8 cellular contexts compared by ENCODE assay signal in the genomic region with DNA sequence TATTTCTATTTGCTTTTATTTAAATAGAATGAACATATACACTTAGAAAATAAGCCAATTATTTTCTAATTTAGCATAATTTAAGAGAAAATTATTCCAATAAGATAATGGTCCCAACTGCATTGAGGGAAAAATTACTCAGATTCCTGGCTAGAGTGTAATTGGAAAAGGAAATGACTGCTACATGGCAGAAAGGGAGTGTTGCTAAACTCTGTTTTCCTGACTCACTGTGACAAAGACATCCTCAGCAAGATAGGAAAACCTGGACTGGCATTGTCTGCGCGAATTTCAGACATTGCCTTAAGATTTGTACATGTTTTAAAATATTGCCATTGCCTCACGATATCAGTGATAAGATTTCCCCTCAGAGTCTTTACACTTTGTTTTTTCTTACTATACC. TPM values are rescaled to one million over a fixed set of nuclear protein-coding genes. Genes with fewer than 3 reads are reported as not detected.
A peak's percentile ranks its signal among the peaks of the same experiment; 100 is the strongest.
DNase-seq lines count a peak whose midpoint lies in the region; ATAC-seq and TF ChIP-seq lines count a peak whose summit lies in the region.

No MANE protein-coding gene starts in this region.

- TF ChIP-seq CTCF in SK-N-SH (IDR thresholded peaks at IDR 0.05) (no peak), GM10248 (IDR thresholded peaks at IDR 0.05; ENCODE audit: control extremely low read depth, extremely low read depth, low read depth, missing control alignments) (no peak)

- no peaks in the 10 kb centered on the region for H3K9me3 Mint-ChIP-seq in activated T-cell treated with anti-CD3 and anti-CD28 coated beads, Interleukin-2, amount 50 U/mL, for 4 hours
- no peaks in the 10 kb centered on the region for H3K9me3 Mint-ChIP-seq in stimulated activated naive CD8-positive, alpha-beta T cell treated with anti-CD3 and anti-CD28 coated beads, Interleukin-15, amount 100 ng/mL, for 72 hours

- H3K9ac ChIP-seq in SK-N-SH, result peak overlapping the region; percentile 29; the same call in 1 of the 2 replicates

- H3K4me1 ChIP-seq in SK-N-SH (ENCODE audit: control insufficient read depth in 1 of 2, insufficient read depth in 2 of 2, low read depth in 1 of 2, low read length in 1 of 2), result peaks cover 5 to 9% of the 10 kb centered on the region in 2 experiments; a peak in 2 of 4 replicates

- POLR2A ChIA-PET in SK-N-SH (lab: Yijun Ruan, JAX), result no interaction called here
- POLR2A ChIA-PET in GM10248 (lab: Yijun Ruan, JAX), result no interaction called here

- peak overlapping the region in 1 of 2 experiments; percentile 46; a peak in 2 of 4 replicates for H3K27ac ChIP-seq in SK-N-SH (ENCODE audit: low read depth in 2 of 2, low read length in 1 of 2)

- peak in 1 of 2 experiments; percentile 75; a peak in 2 of 4 replicates for TF ChIP-seq EP300 in SK-N-SH (IDR thresholded peaks at IDR 0.05; ENCODE audit: borderline replicate concordance in 1 of 2, low read depth in 1 of 2, low read length in 1 of 2)

- no peaks in the 10 kb centered on the region for H4K20me1 ChIP-seq in SK-N-SH (ENCODE audit: insufficient read depth)

- H3F3A ChIP-seq in SK-N-SH (replicated peaks; ENCODE audit: insufficient read depth), result peaks cover 4% of the 10 kb centered on the region

- H3K4me3 ChIP-seq in SK-N-SH (ENCODE audit: low read depth in 2 of 2, low read length in 1 of 2), result peak overlapping the region; percentile 51 to 65; a peak in 3 of 4 replicates

- H3K4me3 Mint-ChIP-seq in activated T-cell treated with anti-CD3 and anti-CD28 coated beads, Interleukin-2, amount 50 U/mL, for 4 hours, result peak overlapping the region; percentile 17
- H3K4me3 Mint-ChIP-seq in stimulated activated naive CD8-positive, alpha-beta T cell treated with anti-CD3 and anti-CD28 coated beads, Interleukin-15, amount 100 ng/mL, for 72 hours, result peak overlapping the region; percentile 73 to 94

- TF ChIP-seq RAD21 in SK-N-SH (IDR thresholded peaks at IDR 0.05; ENCODE audit: low read length), result no peak

- no peaks in the 10 kb centered on the region for H3K79me2 ChIP-seq in SK-N-SH (ENCODE audit: insufficient read depth)

- WGBS in SK-N-SH (ENCODE audit: low lambda C conversion rate), result 16% methylated on average over 3 of the region's 3 CpGs

- H3K27me3 ChIP-seq in SK-N-SH (ENCODE audit: insufficient read depth), result no peaks in the 10 kb centered on the region

- H3K36me3 ChIP-seq in SK-N-SH (replicated peaks in 1 of 2; ENCODE audit: control insufficient read depth in 1 of 2, insufficient read depth in 2 of 2, low read length in 1 of 2), result no peaks in the 10 kb centered on the region

- H3K4me2 ChIP-seq in SK-N-SH, result peak overlapping the region; percentile 84

- peaks cover 5% of the 10 kb centered on the region; the same call in 1 of the 2 replicates for H3K9me2 ChIP-seq in SK-N-SH

- H3K4me1 Mint-ChIP-seq in activated T-cell treated with anti-CD3 and anti-CD28 coated beads, Interleukin-2, amount 50 U/mL, for 4 hours (ENCODE audit: low read depth), result peaks cover 54% of the 10 kb centered on the region
- peaks cover 57% of the 10 kb centered on the region for H3K4me1 Mint-ChIP-seq in stimulated activated naive CD8-positive, alpha-beta T cell treated with anti-CD3 and anti-CD28 coated beads, Interleukin-15, amount 100 ng/mL, for 72 hours

- peak overlapping the region; percentile 94 for H2AFZ ChIP-seq in SK-N-SH (ENCODE audit: low read depth)

- no peak overlapping the region for H3K27ac Mint-ChIP-seq in stimulated activated naive CD8-positive, alpha-beta T cell treated with anti-CD3 and anti-CD28 coated beads, Interleukin-15, amount 100 ng/mL, for 72 hours

- peaks cover 2% of the 10 kb centered on the region for H3K27me3 Mint-ChIP-seq in activated T-cell treated with anti-CD3 and anti-CD28 coated beads, Interleukin-2, amount 50 U/mL, for 4 hours (ENCODE audit: low read depth)
- H3K27me3 Mint-ChIP-seq in stimulated activated naive CD8-positive, alpha-beta T cell treated with anti-CD3 and anti-CD28 coated beads, Interleukin-15, amount 100 ng/mL, for 72 hours, result no peaks in the 10 kb centered on the region

- DNase-seq in activated T-cell treated with anti-CD3 and anti-CD28 coated beads, Interleukin-2, amount 50 U/mL, for 4 hours, result no peak
- DNase-seq in activated T-cell treated with anti-CD3 and anti-CD28 coated beads for 4 hours, result no peak
- peak; percentile 4 for DNase-seq in SK-N-SH
- peak; percentile 92 for DNase-seq in fibroblast of peridontal ligament (ENCODE audit: extremely low read depth)
- no peak for DNase-seq in stimulated activated naive CD8-positive, alpha-beta T cell treated with anti-CD3 and anti-CD28 coated beads, Interleukin-15, amount 100 ng/mL, for 72 hours
- DNase-seq in OCI-M2 (lab: John Stamatoyannopoulos, UW; ENCODE audit: unreplicated experiment), result no peak
- no peak for DNase-seq in GM10248 (ENCODE audit: extremely low spot score)

- CTCF ChIA-PET in SK-N-SH (lab: Yijun Ruan, JAX), result interaction anchor here (2.8 kb wide), 1 partner anchor 37 kb away, joined by 11 read pairs; no protein-coding TSS in a partner anchor
- CTCF ChIA-PET in GM10248 (lab: Yijun Ruan, JAX), result interaction anchor here (1.4 to 1.8 kb wide), 2 partner anchors 25 to 37 kb away, joined by 4 to 8 read pairs; no protein-coding TSS in a partner anchor

- no peak for ATAC-seq in activated T-cell treated with anti-CD3 and anti-CD28 coated beads, Interleukin-2, amount 50 U/mL, for 4 hours
- no peak for ATAC-seq in stimulated activated naive CD8-positive, alpha-beta T cell treated with anti-CD3 and anti-CD28 coated beads, Interleukin-15, amount 100 ng/mL, for 72 hours
- no peak for ATAC-seq in GM21737 (IDR thresholded peaks at IDR 0.05; ENCODE audit: unreplicated experiment)

- no peaks in the 10 kb centered on the region for H3K9me3 ChIP-seq in SK-N-SH

- peaks cover 7% of the 10 kb centered on the region for H3K36me3 Mint-ChIP-seq in activated T-cell treated with anti-CD3 and anti-CD28 coated beads, Interleukin-2, amount 50 U/mL, for 4 hours (ENCODE audit: insufficient read depth)

TF ChIP-seq in SK-N-SH, 30 proteins besides CTCF, POLR2A, EP300 and RAD21:
- TF ChIP-seq FOSL2 (IDR thresholded peaks at IDR 0.05; ENCODE audit: borderline replicate concordance, low read depth) (peak; percentile 79), JUND (IDR thresholded peaks at IDR 0.05) (peak; percentile 86), FOXM1 (IDR thresholded peaks at IDR 0.05; ENCODE audit: low read depth) (no peak), POLR2AphosphoS5 (IDR thresholded peaks at IDR 0.05; ENCODE audit: low read depth, low read length) (peak; percentile 45; the same call in 1 of the 2 replicates), TCF12 (IDR thresholded peaks at IDR 0.05) (0 out of 2 replicates have a peak, but pooled peaks have one; percentile 35), NFIC (IDR thresholded peaks at IDR 0.05; ENCODE audit: borderline replicate concordance) (0 out of 2 replicates have a peak, but pooled peaks have one; percentile 11), ELF1 (IDR thresholded peaks at IDR 0.05) (peak; percentile 43; the same call in 1 of the 2 replicates), MXI1 (IDR thresholded peaks at IDR 0.05; ENCODE audit: low read depth, low read length) (no peak), GABPA (IDR thresholded peaks at IDR 0.05; ENCODE audit: low read depth) (peak; percentile 34; the same call in 1 of the 2 replicates), YY1 (IDR thresholded peaks at IDR 0.05; ENCODE audit: low read depth) (0 out of 2 replicates have a peak, but pooled peaks have one; percentile 15), TEAD4 (IDR thresholded peaks at IDR 0.05; ENCODE audit: borderline replicate concordance, insufficient read depth) (peak; percentile 59; the same call in 1 of the 2 replicates), MEF2A (IDR thresholded peaks at IDR 0.05; ENCODE audit: borderline replicate concordance, low read depth) (no peak)
- TF ChIP-seq, protein P1, sequence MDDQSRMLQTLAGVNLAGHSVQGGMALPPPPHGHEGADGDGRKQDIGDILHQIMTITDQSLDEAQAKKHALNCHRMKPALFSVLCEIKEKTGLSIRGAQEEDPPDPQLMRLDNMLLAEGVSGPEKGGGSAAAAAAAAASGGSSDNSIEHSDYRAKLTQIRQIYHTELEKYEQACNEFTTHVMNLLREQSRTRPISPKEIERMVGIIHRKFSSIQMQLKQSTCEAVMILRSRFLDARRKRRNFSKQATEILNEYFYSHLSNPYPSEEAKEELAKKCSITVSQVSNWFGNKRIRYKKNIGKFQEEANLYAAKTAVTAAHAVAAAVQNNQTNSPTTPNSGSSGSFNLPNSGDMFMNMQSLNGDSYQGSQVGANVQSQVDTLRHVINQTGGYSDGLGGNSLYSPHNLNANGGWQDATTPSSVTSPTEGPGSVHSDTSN (IDR thresholded peaks at IDR 0.05), result peak; percentile 45
- TF ChIP-seq, protein P2, sequence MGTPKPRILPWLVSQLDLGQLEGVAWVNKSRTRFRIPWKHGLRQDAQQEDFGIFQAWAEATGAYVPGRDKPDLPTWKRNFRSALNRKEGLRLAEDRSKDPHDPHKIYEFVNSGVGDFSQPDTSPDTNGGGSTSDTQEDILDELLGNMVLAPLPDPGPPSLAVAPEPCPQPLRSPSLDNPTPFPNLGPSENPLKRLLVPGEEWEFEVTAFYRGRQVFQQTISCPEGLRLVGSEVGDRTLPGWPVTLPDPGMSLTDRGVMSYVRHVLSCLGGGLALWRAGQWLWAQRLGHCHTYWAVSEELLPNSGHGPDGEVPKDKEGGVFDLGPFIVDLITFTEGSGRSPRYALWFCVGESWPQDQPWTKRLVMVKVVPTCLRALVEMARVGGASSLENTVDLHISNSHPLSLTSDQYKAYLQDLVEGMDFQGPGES (IDR thresholded peaks at IDR 0.05; ENCODE audit: low read depth, low read length), result peak; percentile 13; the same call in 1 of the 2 replicates
- TF ChIP-seq, protein P3, sequence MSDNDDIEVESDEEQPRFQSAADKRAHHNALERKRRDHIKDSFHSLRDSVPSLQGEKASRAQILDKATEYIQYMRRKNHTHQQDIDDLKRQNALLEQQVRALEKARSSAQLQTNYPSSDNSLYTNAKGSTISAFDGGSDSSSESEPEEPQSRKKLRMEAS (IDR thresholded peaks at IDR 0.05; ENCODE audit: low read depth), result peak; percentile 31; the same call in 1 of the 2 replicates
- TF ChIP-seq, protein P4, sequence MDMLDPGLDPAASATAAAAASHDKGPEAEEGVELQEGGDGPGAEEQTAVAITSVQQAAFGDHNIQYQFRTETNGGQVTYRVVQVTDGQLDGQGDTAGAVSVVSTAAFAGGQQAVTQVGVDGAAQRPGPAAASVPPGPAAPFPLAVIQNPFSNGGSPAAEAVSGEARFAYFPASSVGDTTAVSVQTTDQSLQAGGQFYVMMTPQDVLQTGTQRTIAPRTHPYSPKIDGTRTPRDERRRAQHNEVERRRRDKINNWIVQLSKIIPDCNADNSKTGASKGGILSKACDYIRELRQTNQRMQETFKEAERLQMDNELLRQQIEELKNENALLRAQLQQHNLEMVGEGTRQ (IDR thresholded peaks at IDR 0.05; ENCODE audit: borderline replicate concordance, low read depth, low read length), result no peak

RNA-seq across cellular contexts. Expression of a gene that starts 8.2 kb away (rescaled TPM):
- total RNA-seq in activated T-cell treated with anti-CD3 and anti-CD28 coated beads, Interleukin-2, amount 50 U/mL, for 4 hours, result 10 to 100 TPM in 2 of 3 donors, 1 to 10 TPM in 1; 7.4 to 21.9 (median 20.6) TPM
- 0.15 and 0.28 TPM in 2 replicates for polyA plus RNA-seq in SK-N-SH (2012; rRNA removed)
- polyA plus RNA-seq in SK-N-SH (2012; cell fraction: cytosol; rRNA removed), result 0.14 and 0.15 TPM in 2 replicates
- polyA plus RNA-seq in SK-N-SH (2012; cell fraction: nucleus; rRNA removed), result not detected in 2 replicates

Comparison
In these comparisons a context has a peak if more than half of its experiments do, and no peak if none do; other contexts are left out.
1. DNase-seq: peak in SK-N-SH (single experiment) and fibroblast of peridontal ligament (single experiment); none in activated T-cell treated with anti-CD3 and anti-CD28 coated beads, Interleukin-2, amount 50 U/mL, for 4 hours (single experiment), activated T-cell treated with anti-CD3 and anti-CD28 coated beads for 4 hours (single experiment), stimulated activated naive CD8-positive, alpha-beta T cell treated with anti-CD3 and anti-CD28 coated beads, Interleukin-15, amount 100 ng/mL, for 72 hours (0 of 2), OCI-M2 (single experiment) and GM10248 (single experiment).